In the genomic region with DNA sequence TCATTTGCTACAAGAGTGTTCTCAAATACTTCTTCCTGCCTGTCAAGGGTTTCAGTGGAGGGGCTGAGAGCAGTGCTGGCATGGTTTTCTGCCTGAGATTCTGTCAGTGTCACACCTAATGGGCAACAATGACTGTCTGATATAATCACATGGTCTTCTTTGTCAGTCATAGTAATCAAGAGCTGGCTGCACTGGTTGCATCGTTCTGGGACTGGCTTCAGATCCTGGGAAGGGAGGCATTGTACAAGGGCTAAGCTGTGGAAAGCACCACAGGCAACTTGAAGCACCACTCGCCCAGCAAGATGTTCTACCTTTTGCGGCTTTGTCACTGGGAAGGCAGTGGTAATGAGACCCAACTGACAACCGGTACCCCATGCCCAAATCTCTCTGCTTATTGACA, we compare ENCODE assay signal across 28 cellular contexts. TPM values are rescaled to one million over a fixed set of nuclear protein-coding genes. Genes with fewer than 3 reads are reported as not detected.
A peak's percentile ranks its signal among the peaks of the same experiment; 100 is the strongest.
DNase-seq lines count a peak whose midpoint lies in the region; ATAC-seq and TF ChIP-seq lines count a peak whose summit lies in the region.
"Had no signal": no experiment of that assay in that cellular context is flagged by ENCODE, and none has a peak within 500 bp of the region (broad histone marks: within the 10 kb centered on the region; RNA-seq: fewer than 3 reads in every experiment).

No MANE protein-coding gene starts in this region.

- H3K36me3 Mint-ChIP-seq in progenitor cell of endocrine pancreas (ENCODE audit: insufficient read depth) = peaks cover 14% of the 10 kb centered on the region

- H3K79me2 ChIP-seq in MM.1S (ENCODE audit: low read length) = peaks cover 14% of the 10 kb centered on the region

- peak overlapping the region; percentile 57 for H3K27ac Mint-ChIP-seq in progenitor cell of endocrine pancreas
- H3K27ac Mint-ChIP-seq: CD4-positive, alpha-beta memory T cell had no signal

- H2AFZ ChIP-seq in MM.1S (ENCODE audit: low read length) = peak overlapping the region; percentile 18

- H3K9ac ChIP-seq in MM.1S (ENCODE audit: low read length) = no peak overlapping the region; the same call in 1 of the 2 replicates
- H3K9ac ChIP-seq: SK-N-SH had no signal

- peak overlapping the region; percentile 84; the same call in 1 of the 2 replicates for H3K27ac ChIP-seq in MM.1S (ENCODE audit: low read length)
- H3K27ac ChIP-seq: Peyer's patch had no signal

- no peak for TF ChIP-seq CTCF in MM.1S (IDR thresholded peaks at IDR 0.05; ENCODE audit: low read length)
- no peak for TF ChIP-seq CTCF in progenitor cell of endocrine pancreas (IDR thresholded peaks at IDR 0.05; ENCODE audit: unreplicated experiment)
- TF ChIP-seq CTCF in GM13977 (IDR thresholded peaks at IDR 0.05; ENCODE audit: extremely low read depth, insufficient read depth, missing control alignments) = no peak

- no peaks in the 10 kb centered on the region for H4K20me1 ChIP-seq in MM.1S (ENCODE audit: insufficient read depth, low read length)

- DNase-seq in left ventricle myocardium superior (no peak), Right ventricle myocardium inferior (ENCODE audit: missing footprints) (no peak), MM.1S (no peak), cerebellum (ENCODE audit: low spot score) (peak; percentile 31), progenitor cell of endocrine pancreas (ENCODE audit: low spot score, unreplicated experiment) (no peak), Kasumi-1 (lab: John Stamatoyannopoulos, UW) (no peak), head of caudate nucleus (no peak), GM13977 (ENCODE audit: low spot score) (no peak)
- DNase-seq: AML-193; CD4-positive, alpha-beta memory T cell; COR-L47; GDM1; GOT3; HCEC 1CT; NCI-H1048; NCI-H1417; NCI-H1694 treated with DMSO at 0.1 percent for 48 hours; NCI-H2081 treated with DMSO at 0.1 percent for 48 hours; NCI-H2171; NCI-H226; NCI-H510A; NCI-H69; Peyer's patch; SK-N-SH; SW 1271 had no signal

- peaks cover 42% of the 10 kb centered on the region for H3F3A ChIP-seq in MM.1S (ENCODE audit: insufficient read depth, low read length)

- no peak overlapping the region for H3K4me3 ChIP-seq in MM.1S (ENCODE audit: low read length)
- H3K4me3 ChIP-seq: GM12878, K562, Peyer's patch had no signal

- H3K4me2 ChIP-seq in MM.1S (ENCODE audit: low read depth, low read length) = peak overlapping the region; percentile 72
- H3K4me2 ChIP-seq: SK-N-SH had no signal

- H3K27me3 ChIP-seq in MM.1S (replicated peaks; ENCODE audit: insufficient read depth, low read length) = no peaks in the 10 kb centered on the region
- H3K27me3 ChIP-seq: Peyer's patch had no signal

- H3K9me3 Mint-ChIP-seq in progenitor cell of endocrine pancreas (ENCODE audit: low read depth) = no peaks in the 10 kb centered on the region
- H3K9me3 Mint-ChIP-seq: CD4-positive, alpha-beta memory T cell had no signal

- no peaks in the 10 kb centered on the region for H3K36me3 ChIP-seq in MM.1S (replicated peaks; ENCODE audit: insufficient read depth, low read length)

- peaks cover 22% of the 10 kb centered on the region for H3K4me1 Mint-ChIP-seq in progenitor cell of endocrine pancreas (ENCODE audit: low read depth)
- H3K4me1 Mint-ChIP-seq: CD4-positive, alpha-beta memory T cell had no signal

- intact Hi-C loops in left ventricle myocardium superior (cut with micrococcal nuclease) = no loop called here
- intact Hi-C loops in Right ventricle myocardium inferior (cut with DNase I) = no loop called here
- intact Hi-C loops in head of caudate nucleus (cut with DNase I) = no loop called here

- H3K4me1 ChIP-seq in MM.1S (ENCODE audit: low read length) = peaks cover 44% of the 10 kb centered on the region
- H3K4me1 ChIP-seq: Peyer's patch had no signal

- no peaks in the 10 kb centered on the region for H3K27me3 Mint-ChIP-seq in progenitor cell of endocrine pancreas
- H3K27me3 Mint-ChIP-seq: CD4-positive, alpha-beta memory T cell had no signal

- no peaks in the 10 kb centered on the region for H3K9me3 ChIP-seq in MM.1S (replicated peaks; ENCODE audit: insufficient read depth, low read length)
- H3K9me3 ChIP-seq: Peyer's patch, SK-N-SH had no signal

- in situ Hi-C loops in GM13977 (cut with MboI; ENCODE audit: low pct_unique_long_range_greater_than_20kb, low sequenced_read_pairs, unreplicated experiment) = no loop called here

- ATAC-seq in left ventricle myocardium superior (peak; percentile 28), Right ventricle myocardium inferior (no peak)
- ATAC-seq: GM12878, K562 had no signal

- no peaks in the 10 kb centered on the region for H3K9me2 ChIP-seq in MM.1S (replicated peaks; ENCODE audit: insufficient read depth, low read length)

- no peak overlapping the region for H3K4me3 Mint-ChIP-seq in progenitor cell of endocrine pancreas (ENCODE audit: low read depth)
- H3K4me3 Mint-ChIP-seq: CD4-positive, alpha-beta memory T cell had no signal

RNA-seq across cellular contexts. Expression of gene ALS2, which starts 19.6 kb away (rescaled TPM):
- total RNA-seq in left ventricle myocardium superior = 35.6 TPM
- total RNA-seq in Right ventricle myocardium inferior = 34.5 TPM
- total RNA-seq in cerebellum = 55.7 TPM
- total RNA-seq in progenitor cell of endocrine pancreas = 48.1 and 50.2 TPM in 2 replicates

RNA-seq across cellular contexts. Expression of gene CDK15, which starts 45.2 kb away (rescaled TPM):
- 0.30 TPM for total RNA-seq in left ventricle myocardium superior
- 0.35 TPM for total RNA-seq in Right ventricle myocardium inferior
- 0.18 TPM for total RNA-seq in cerebellum
- total RNA-seq in progenitor cell of endocrine pancreas = 0.07 TPM in 1 of 2 replicates, not detected in the other
- total RNA-seq: CD4-positive, alpha-beta memory T cell; K562; OCI-LY7 had no signal
